In genomic region chr2:139737659-139738058, GRCh38 we compare ENCODE assay signal across 1 cellular context.
TF ChIP-seq lines count a peak whose summit lies in the region.

No MANE protein-coding gene starts in this region.

TF ChIP-seq in HepG2, 621 proteins besides CTCF, POLR2A, EP300 and RAD21 (continued from another document):
- no peak for TF ChIP-seq ZFY (CRISPR knock-in tag; IDR thresholded peaks at IDR 0.05)
